ENCODE assay signal across 9 cellular contexts in the genomic region with DNA sequence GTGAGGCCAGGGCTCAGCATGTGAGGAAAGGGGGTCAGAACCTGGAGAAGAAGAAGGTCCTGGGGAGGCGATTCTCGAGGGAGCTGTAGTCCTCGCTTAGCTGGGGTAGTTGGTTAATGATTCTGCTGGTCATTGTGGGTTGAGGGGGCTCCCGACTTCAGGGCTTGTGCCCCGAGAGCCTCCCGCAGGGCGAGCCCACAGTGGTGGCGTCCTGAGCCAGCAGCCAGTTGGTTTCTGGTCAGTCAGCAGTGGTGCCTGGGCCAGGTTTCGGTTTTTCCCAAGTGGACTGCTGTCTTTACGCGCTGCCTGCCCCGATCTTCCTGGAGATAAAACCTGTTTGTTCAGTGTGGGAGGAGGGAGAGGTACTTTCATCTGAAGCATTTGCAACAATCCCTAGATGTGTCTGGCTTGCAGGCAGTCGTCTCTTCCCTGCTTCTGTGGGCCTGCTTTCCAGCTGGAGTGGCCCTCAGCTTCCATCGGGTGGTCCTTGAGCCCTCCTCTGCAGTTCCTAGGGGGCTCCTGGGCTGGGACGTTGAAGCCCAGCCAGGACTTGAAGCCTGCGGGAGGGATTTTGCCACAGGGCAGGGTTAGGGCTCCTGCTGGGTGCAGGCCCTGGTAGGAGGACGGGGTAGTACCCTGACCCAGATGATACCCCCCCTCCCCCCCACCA. TPM values are rescaled to one million over a fixed set of nuclear protein-coding genes. Genes with fewer than 3 reads are reported as not detected.
DNase-seq lines count a peak whose midpoint lies in the region; ATAC-seq and TF ChIP-seq lines count a peak whose summit lies in the region.
"Had no signal": no experiment of that assay in that cellular context is flagged by ENCODE, and none has a peak within 500 bp of the region (broad histone marks: within the 10 kb centered on the region; RNA-seq: fewer than 3 reads in every experiment).

No MANE protein-coding gene starts in this region.

- TF ChIP-seq CTCF in heart left ventricle (IDR thresholded peaks at IDR 0.05) (no peak), brain (conservative IDR thresholded peaks at IDR 0.05) (no peak)

- H3K4me3 Mint-ChIP-seq in brain = peak overlapping the region; percentile 79 to 97 (median 96)

- DNase-seq in heart left ventricle (peak in 2 of 5 donors; percentile 18 to 19), left cardiac atrium (no peak), lung microvascular endothelial cell (ENCODE audit: low read depth in 2 of 2) (peak; percentile 69 to 72), mesenteric fat pad (ENCODE audit: low spot score) (no peak)
- DNase-seq: stimulated activated CD4-positive, alpha-beta T cell treated with anti-CD3 and anti-CD28 coated beads, Interleukin-4, amount 100 ng/mL, for 1 hour had no signal

- H3K36me3 Mint-ChIP-seq in brain = peaks cover 40% of the 10 kb centered on the region

- H3K9me3 ChIP-seq in heart left ventricle = no peaks in the 10 kb centered on the region

- peaks cover 53% of the 10 kb centered on the region for H3K4me1 Mint-ChIP-seq in brain

- H3K27me3 Mint-ChIP-seq in brain = peaks cover 7% of the 10 kb centered on the region

- H3K36me3 ChIP-seq in heart left ventricle = peaks cover 6 to 61% (median 28%) of the 10 kb centered on the region in 9 donors

- ATAC-seq in heart left ventricle (no peak), left cardiac atrium (no peak), HG02798 (IDR thresholded peaks at IDR 0.05; ENCODE audit: poor library complexity, unreplicated experiment) (no peak), HG03565 (IDR thresholded peaks at IDR 0.05; ENCODE audit: unreplicated experiment) (no peak), GM19395 (IDR thresholded peaks at IDR 0.05; ENCODE audit: unreplicated experiment) (no peak)

- peak overlapping the region in 11 of 12 donors; percentile 73 to 100 (median 99) for H3K27ac ChIP-seq in heart left ventricle

- H3K27ac Mint-ChIP-seq in brain = peak overlapping the region; percentile 57 to 94 (median 63)

- WGBS in heart left ventricle, 4 donors = 23 to 36% (median 30%) methylated on average over 17 of the region's 17 CpGs

- peak overlapping the region in 10 of 12 donors; percentile 11 to 99 (median 90) for H3K4me3 ChIP-seq in heart left ventricle

- peaks cover 26 to 77% (median 63%) of the 10 kb centered on the region in 12 donors for H3K4me1 ChIP-seq in heart left ventricle

- intact Hi-C loops in heart left ventricle (cut with DNase I) (no loop called here), left cardiac atrium (cut with DNase I) (no loop called here)

- H3K9me3 Mint-ChIP-seq in brain = peaks cover 0 to 4% (median 0%) of the 10 kb centered on the region in 5 experiments

- H3K27me3 ChIP-seq in heart left ventricle = no peaks in the 10 kb centered on the region

- no peak for TF ChIP-seq POLR2A in heart left ventricle (IDR thresholded peaks at IDR 0.05)

RNA-seq across cellular contexts. Expression of gene PTBP1, which starts 3.2 kb away (rescaled TPM):
- 100 to 1,000 TPM in 1 of 9 donors, 10 to 100 TPM in 8; 47.6 to 144 (median 55.6) TPM for total RNA-seq in heart left ventricle
- 10 to 100 TPM; 39.2 to 52.2 TPM for polyA plus RNA-seq in heart left ventricle
- total RNA-seq in left cardiac atrium = 100 to 1,000 TPM in 1 of 2 donors, 10 to 100 TPM in 1; 90.1 to 131 TPM
- polyA plus RNA-seq in brain (ENCODE audit: insufficient read depth, low read depth, low replicate concordance) = 436 TPM
- 113 and 124 TPM in 2 replicates for total RNA-seq in lung microvascular endothelial cell
- 236 TPM for total RNA-seq in mesenteric fat pad

RNA-seq across cellular contexts. Expression of gene PLPPR3, which starts 21.3 kb away (rescaled TPM):
- total RNA-seq in heart left ventricle (under 1 TPM in 3 of 9 donors, not detected in 6; 0.10 to 0.50 (median 0.14) TPM), left cardiac atrium (under 1 TPM; 0.21 to 0.27 TPM), lung microvascular endothelial cell (under 0.01 and 0.44 TPM in 2 replicates), mesenteric fat pad (not detected)
- polyA plus RNA-seq in heart left ventricle (not detected), brain (ENCODE audit: insufficient read depth, low read depth, low replicate concordance) (86.2 TPM)

RNA-seq across cellular contexts. Expression of gene AZU1, which starts 27.1 kb away (rescaled TPM):
- total RNA-seq in heart left ventricle (1 to 10 TPM in 1 of 9 donors, under 1 TPM in 1, not detected in 7; 0.20 to 3.3 TPM), left cardiac atrium (under 1 TPM in 1 of 2 donors, not detected in 1; 0.18 TPM), lung microvascular endothelial cell (not detected in 2 replicates), mesenteric fat pad (0.39 TPM)
- polyA plus RNA-seq in heart left ventricle (under 1 TPM in 1 of 2 donors, not detected in 1; 0.11 TPM), brain (ENCODE audit: insufficient read depth, low read depth, low replicate concordance) (1.4 TPM)

RNA-seq across cellular contexts. Expression of gene PRTN3, which starts 40.3 kb away (rescaled TPM):
- total RNA-seq in heart left ventricle (under 1 TPM in 1 of 9 donors, not detected in 8; 0.40 TPM), left cardiac atrium (not detected), lung microvascular endothelial cell (not detected in 2 replicates), mesenteric fat pad (0.32 TPM)
- polyA plus RNA-seq in heart left ventricle (under 1 TPM in 1 of 2 donors, not detected in 1; 0.11 TPM), brain (ENCODE audit: insufficient read depth, low read depth, low replicate concordance) (0.34 TPM)

RNA-seq across cellular contexts. Expression of gene MISP, which starts 49.6 kb away (rescaled TPM):
- total RNA-seq in heart left ventricle = 1 to 10 TPM in 1 of 9 donors, not detected in 8; 1.1 TPM
- polyA plus RNA-seq in heart left ventricle = under 1 TPM in 1 of 2 donors, not detected in 1; 0.06 TPM
- under 1 TPM in 1 of 2 donors, not detected in 1; 0.18 TPM for total RNA-seq in left cardiac atrium
- 24.7 TPM for polyA plus RNA-seq in brain (ENCODE audit: insufficient read depth, low read depth, low replicate concordance)
- under 0.01 TPM in 1 of 2 replicates, not detected in the other for total RNA-seq in lung microvascular endothelial cell
- 0.67 TPM for total RNA-seq in mesenteric fat pad

Comparison
In these comparisons a context has a peak if more than half of its experiments do, and no peak if none do; other contexts are left out.
1. DNase-seq: peak in lung microvascular endothelial cell (2 of 2); none in left cardiac atrium (single experiment) and mesenteric fat pad (single experiment).